In the genomic region with DNA sequence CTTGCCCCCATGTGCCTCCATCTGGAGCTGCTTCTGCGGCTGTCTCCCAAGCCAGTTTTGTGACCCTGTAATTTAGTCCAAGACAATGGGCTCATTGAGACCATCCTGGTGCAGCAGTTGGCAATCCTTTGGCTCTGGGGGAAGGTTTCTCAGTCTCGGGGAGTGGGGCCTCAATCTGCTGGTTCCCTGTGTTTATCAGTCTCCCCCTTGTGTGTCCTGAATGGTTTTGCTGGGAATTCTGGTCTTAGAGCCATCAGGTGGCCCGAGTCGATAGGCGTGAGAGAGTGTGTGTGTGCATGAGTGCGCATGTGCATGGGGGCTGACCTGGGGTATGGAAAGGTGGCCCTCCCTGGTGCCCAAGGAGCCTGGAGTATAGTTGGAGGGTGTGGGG, we compare ENCODE assay signal across 9 cellular contexts.
DNase-seq lines count a peak whose midpoint lies in the region; ATAC-seq, FAIRE-seq and TF ChIP-seq lines count a peak whose summit lies in the region.
"Had no signal": no experiment of that assay in that cellular context is flagged by ENCODE, and none has a peak within 500 bp of the region (broad histone marks: within the 10 kb centered on the region; RNA-seq: fewer than 3 reads in every experiment).

No MANE protein-coding gene starts in this region.

- no peaks in the 10 kb centered on the region for H3K27me3 Mint-ChIP-seq in activated CD4-positive, alpha-beta memory T cell treated with anti-CD3 and anti-CD28 coated beads, Interleukin-2, amount 10 ng/mL, durations not matched to agents 7 days and 5 days

- peaks cover 18% of the 10 kb centered on the region for H3F3A ChIP-seq in GM23248 (ENCODE audit: insufficient read depth)

- DNase-seq in GM23248 (no peak), GM12892 (ENCODE audit: insufficient read length) (no peak), kidney glomerular epithelial cell (lab: John Stamatoyannopoulos, UW) (no peak), foreskin keratinocyte (no peak), NCI-H226 (no peak)
- DNase-seq in activated CD4-positive, alpha-beta memory T cell treated with anti-CD3 and anti-CD28 coated beads, Interleukin-2, amount 10 ng/mL, durations not matched to agents 7 days and 5 days, result no peak

- H3K9ac ChIP-seq in GM23248 (peak overlapping the region; percentile 93), skeletal muscle tissue (ENCODE audit: low read depth in 1 of 3, low read length in 3 of 3) (peak overlapping the region in 2 of 3 donors; percentile 33 to 95)

- TF ChIP-seq POLR2A in gastroesophageal sphincter (IDR thresholded peaks at IDR 0.05), result no peak
- no peak for TF ChIP-seq POLR2A in GM12892 (IDR thresholded peaks at IDR 0.05; ENCODE audit: low read depth, low read length)

- H2AFZ ChIP-seq in GM23248, result no peak overlapping the region

- H3K27ac ChIP-seq in GM23248 (peak overlapping the region; percentile 81), gastroesophageal sphincter (peak overlapping the region; percentile 91 to 99 (median 96)), skeletal muscle tissue (ENCODE audit: low read depth, low read length) (peak overlapping the region; percentile 90), foreskin keratinocyte (no peak overlapping the region)
- H3K27ac ChIP-seq: epithelial cell of prostate had no signal

- no peaks in the 10 kb centered on the region for H3K36me3 ChIP-seq in GM23248 (ENCODE audit: low read depth)
- H3K36me3 ChIP-seq in gastroesophageal sphincter, result no peaks in the 10 kb centered on the region
- H3K36me3 ChIP-seq in skeletal muscle tissue (ENCODE audit: control insufficient read depth in 3 of 3, insufficient read depth in 3 of 3, low read length in 3 of 3), result no peaks in the 10 kb centered on the region

- peaks cover 99% of the 10 kb centered on the region for H3K79me2 ChIP-seq in GM23248 (ENCODE audit: insufficient read depth)

- CTCF ChIA-PET in activated CD4-positive, alpha-beta memory T cell treated with anti-CD3 and anti-CD28 coated beads, Interleukin-2, amount 10 ng/mL, durations not matched to agents 7 days and 5 days (lab: Charles Lee), result interaction anchor here (1.0 to 3.5 kb wide), 13 partner anchors 14 to 66 kb away, joined by 3 to 33 read pairs (median 6); no protein-coding TSS in a partner anchor

- no peaks in the 10 kb centered on the region for H3K9me2 ChIP-seq in GM23248 (ENCODE audit: insufficient read depth)

- POLR2A ChIA-PET in activated CD4-positive, alpha-beta memory T cell treated with anti-CD3 and anti-CD28 coated beads, Interleukin-2, amount 10 ng/mL, durations not matched to agents 7 days and 5 days (lab: Charles Lee), result interaction anchor here (0.9 to 6.5 kb wide), 15 partner anchors 14 to 583 kb away, joined by 3 to 120 read pairs (median 6); no protein-coding TSS in a partner anchor

- H3K4me3 ChIP-seq in GM23248 (peak overlapping the region; percentile 75), gastroesophageal sphincter (peak overlapping the region; percentile 74 to 95), skeletal muscle tissue (ENCODE audit: low read length in 3 of 3) (peak overlapping the region in 2 of 3 donors; percentile 35 to 83)

- peak overlapping the region; percentile 97 for H3K27ac Mint-ChIP-seq in activated CD4-positive, alpha-beta memory T cell treated with anti-CD3 and anti-CD28 coated beads, Interleukin-2, amount 10 ng/mL, durations not matched to agents 7 days and 5 days

- peak overlapping the region; percentile 99 for H3K4me3 Mint-ChIP-seq in activated CD4-positive, alpha-beta memory T cell treated with anti-CD3 and anti-CD28 coated beads, Interleukin-2, amount 10 ng/mL, durations not matched to agents 7 days and 5 days

- no peaks in the 10 kb centered on the region for H3K27me3 ChIP-seq in GM23248 (replicated peaks; ENCODE audit: insufficient read depth)
- H3K27me3 ChIP-seq in gastroesophageal sphincter, result no peaks in the 10 kb centered on the region
- H3K27me3 ChIP-seq in skeletal muscle tissue (ENCODE audit: control insufficient read depth in 3 of 3, insufficient read depth in 3 of 3, low read length in 3 of 3), result no peaks in the 10 kb centered on the region
- no peaks in the 10 kb centered on the region for H3K27me3 ChIP-seq in foreskin keratinocyte

- H4K20me1 ChIP-seq in GM23248 (ENCODE audit: insufficient read depth), result no peaks in the 10 kb centered on the region

- peaks cover 49% of the 10 kb centered on the region for H3K36me3 Mint-ChIP-seq in activated CD4-positive, alpha-beta memory T cell treated with anti-CD3 and anti-CD28 coated beads, Interleukin-2, amount 10 ng/mL, durations not matched to agents 7 days and 5 days (ENCODE audit: low read depth)

- H3K4me2 ChIP-seq in GM23248 (ENCODE audit: unreplicated experiment), result peak overlapping the region; percentile 83

- no peaks in the 10 kb centered on the region for H3K9me3 Mint-ChIP-seq in activated CD4-positive, alpha-beta memory T cell treated with anti-CD3 and anti-CD28 coated beads, Interleukin-2, amount 10 ng/mL, durations not matched to agents 7 days and 5 days

- TF ChIP-seq CTCF in gastroesophageal sphincter (IDR thresholded peaks at IDR 0.05), result no peak
- TF ChIP-seq CTCF in foreskin keratinocyte (conservative IDR thresholded peaks at IDR 0.05), result no peak

- FAIRE-seq in GM12892 (lab: Jason Lieb, UNC), result no peak

- in situ Hi-C loops in GM23248 (cut with MboI), result no loop called here

- H3K4me1 ChIP-seq in GM23248 (ENCODE audit: insufficient read depth) (peaks cover 40% of the 10 kb centered on the region), gastroesophageal sphincter (peaks cover 14 to 89% (median 71%) of the 10 kb centered on the region in 3 donors), skeletal muscle tissue (ENCODE audit: control insufficient read depth in 3 of 3, insufficient read depth in 3 of 3, low read length in 3 of 3) (peaks cover 57 to 91% (median 78%) of the 10 kb centered on the region in 3 donors), foreskin keratinocyte (peaks cover 6% of the 10 kb centered on the region)

- H3K4me1 Mint-ChIP-seq in activated CD4-positive, alpha-beta memory T cell treated with anti-CD3 and anti-CD28 coated beads, Interleukin-2, amount 10 ng/mL, durations not matched to agents 7 days and 5 days, result peaks cover 68% of the 10 kb centered on the region

- TF ChIP-seq EP300 in gastroesophageal sphincter (IDR thresholded peaks at IDR 0.05), result no peak

- no peaks in the 10 kb centered on the region for H3K9me3 ChIP-seq in GM23248 (ENCODE audit: low read depth)
- no peaks in the 10 kb centered on the region for H3K9me3 ChIP-seq in gastroesophageal sphincter
- no peaks in the 10 kb centered on the region for H3K9me3 ChIP-seq in skeletal muscle tissue (ENCODE audit: control insufficient read depth in 3 of 3, low read length in 3 of 3)

- ATAC-seq in gastroesophageal sphincter (no peak), foreskin keratinocyte (no peak)

- 75 to 76% methylated on average over 6 of the region's 6 CpGs for WGBS in GM23248 (ENCODE audit: low coverage in 1 of 2, low lambda C conversion rate in 2 of 2, missing lambda C conversion rate in 2 of 2), 2 experiments
- WGBS in gastroesophageal sphincter (ENCODE audit: low coverage in 1 of 2), 2 donors, result 50% methylated on average over 3 of the region's 6 CpGs; no CpG with 5 or more reads in 1 of the 2 donors
